ENCODE assay signal across 1 cellular context in the genomic region with DNA sequence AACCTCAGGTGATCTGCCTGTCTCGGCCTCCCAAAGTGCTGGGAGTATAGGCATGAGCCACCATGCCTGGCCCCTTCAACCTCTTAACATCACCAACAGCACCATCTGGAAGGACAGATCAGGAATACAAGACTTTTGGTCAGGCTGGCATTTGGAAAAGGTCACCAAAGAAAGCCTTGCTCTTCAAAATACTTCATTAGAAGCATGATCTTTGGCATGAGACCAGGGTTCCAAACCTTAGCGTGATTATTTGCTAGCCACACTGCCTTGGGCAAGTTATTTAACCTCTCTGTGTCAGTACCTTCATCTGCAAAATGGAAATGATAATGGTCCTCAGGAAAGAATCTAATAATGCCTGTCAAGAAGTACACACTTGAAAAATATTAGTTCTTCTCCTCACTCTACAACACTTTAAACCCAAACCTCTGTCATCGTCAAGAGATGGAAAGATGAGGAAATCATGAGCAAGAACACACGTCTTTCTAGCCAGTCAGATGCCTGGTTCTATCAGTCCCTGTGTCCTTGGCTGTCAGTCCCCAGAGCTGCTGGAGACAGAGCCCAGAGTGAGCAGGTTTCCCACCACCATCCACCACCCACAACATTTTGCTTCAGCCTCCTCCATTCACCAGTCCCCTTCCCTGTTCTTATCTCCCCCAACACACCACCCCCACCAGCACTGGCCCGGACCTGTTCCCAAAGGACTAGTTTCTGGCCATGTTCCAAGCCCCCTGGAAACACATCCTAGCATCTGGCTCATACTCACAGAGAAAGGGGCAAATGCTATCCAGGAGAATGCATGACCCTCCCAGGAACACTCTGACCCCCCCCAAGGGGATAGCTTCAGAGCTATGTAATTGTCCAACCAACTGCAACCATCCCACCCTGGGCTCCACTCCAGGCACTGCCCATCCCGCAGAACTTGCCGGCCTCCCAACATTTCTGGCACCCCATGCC.
TF ChIP-seq lines count a peak whose summit lies in the region.

No MANE protein-coding gene starts in this region.

TF ChIP-seq in endothelial cell of umbilical vein, 7 proteins besides CTCF, POLR2A, EP300 and RAD21 (continued from another document):
- TF ChIP-seq JUN (IDR thresholded peaks at IDR 0.05; ENCODE audit: borderline replicate concordance, insufficient read depth, insufficient read length, low read depth): no peak
